In genomic region chr2:101533611-101534601, GRCh38 we compare ENCODE assay signal across 12 cellular contexts. TPM values are rescaled to one million over a fixed set of nuclear protein-coding genes. Genes with fewer than 3 reads are reported as not detected.
DNase-seq lines count a peak whose midpoint lies in the region; ATAC-seq and TF ChIP-seq lines count a peak whose summit lies in the region.
"Had no signal": no experiment of that assay in that cellular context is flagged by ENCODE, and none has a peak within 500 bp of the region (broad histone marks: within the 10 kb centered on the region; RNA-seq: fewer than 3 reads in every experiment).

No MANE protein-coding gene starts in this region.

- peak; percentile 63 for DNase-seq in GM23338 (ENCODE audit: low spot score)
- DNase-seq in adipocyte (ENCODE audit: low read depth): peak; percentile 7
- DNase-seq in left ventricle myocardium inferior: no peak
- DNase-seq in pons (ENCODE audit: low spot score): peak; percentile 99
- DNase-seq in naive thymus-derived CD8-positive, alpha-beta T cell: no peak
- no peak for DNase-seq in stimulated activated naive CD8-positive, alpha-beta T cell treated with anti-CD3 and anti-CD28 coated beads, Interleukin-15, amount 100 ng/mL, for 72 hours
- no peak for DNase-seq in cerebellar nuclear complex (lab: John Stamatoyannopoulos, UW)
- DNase-seq in NCI-H226: no peak
- DNase-seq: MG63; stimulated activated naive B cell treated with anti-CD40 and anti-IgM and Interleukin-4, amounts not matched to agents 10 μg/mL and 1 μg/mL and 100 μg/mL, for 72 hours had no signal

- peaks cover 4% of the 10 kb centered on the region; the same call in 1 of the 3 replicates for H3K36me3 Mint-ChIP-seq in GM23338 (ENCODE audit: low read depth)
- no peaks in the 10 kb centered on the region for H3K36me3 Mint-ChIP-seq in naive thymus-derived CD8-positive, alpha-beta T cell
- H3K36me3 Mint-ChIP-seq: stimulated activated naive B cell treated with anti-CD40 and anti-IgM and Interleukin-4, amounts not matched to agents 10 μg/mL and 1 μg/mL and 100 μg/mL, for 72 hours had no signal

- intact Hi-C loops in left ventricle myocardium inferior (cut with micrococcal nuclease): no loop called here

- peaks cover 22% of the 10 kb centered on the region for H3K4me1 Mint-ChIP-seq in GM23338
- H3K4me1 Mint-ChIP-seq in naive thymus-derived CD8-positive, alpha-beta T cell: no peaks in the 10 kb centered on the region
- no peaks in the 10 kb centered on the region for H3K4me1 Mint-ChIP-seq in stimulated activated naive CD8-positive, alpha-beta T cell treated with anti-CD3 and anti-CD28 coated beads, Interleukin-15, amount 100 ng/mL, for 72 hours
- H3K4me1 Mint-ChIP-seq: stimulated activated naive B cell treated with anti-CD40 and anti-IgM and Interleukin-4, amounts not matched to agents 10 μg/mL and 1 μg/mL and 100 μg/mL, for 72 hours had no signal

- H3K27ac Mint-ChIP-seq in GM23338: peak overlapping the region; percentile 88
- peak overlapping the region in 1 of 10 donors; percentile 70 for H3K27ac Mint-ChIP-seq in naive thymus-derived CD8-positive, alpha-beta T cell
- H3K27ac Mint-ChIP-seq in stimulated activated naive CD8-positive, alpha-beta T cell treated with anti-CD3 and anti-CD28 coated beads, Interleukin-15, amount 100 ng/mL, for 72 hours: no peak overlapping the region
- H3K27ac Mint-ChIP-seq: stimulated activated naive B cell treated with anti-CD40 and anti-IgM and Interleukin-4, amounts not matched to agents 10 μg/mL and 1 μg/mL and 100 μg/mL, for 72 hours had no signal

- H3K9me3 Mint-ChIP-seq in GM23338: peaks cover 3% of the 10 kb centered on the region; the same call in 1 of the 3 replicates
- no peaks in the 10 kb centered on the region for H3K9me3 Mint-ChIP-seq in naive thymus-derived CD8-positive, alpha-beta T cell
- no peaks in the 10 kb centered on the region for H3K9me3 Mint-ChIP-seq in stimulated activated naive CD8-positive, alpha-beta T cell treated with anti-CD3 and anti-CD28 coated beads, Interleukin-15, amount 100 ng/mL, for 72 hours
- H3K9me3 Mint-ChIP-seq: stimulated activated naive B cell treated with anti-CD40 and anti-IgM and Interleukin-4, amounts not matched to agents 10 μg/mL and 1 μg/mL and 100 μg/mL, for 72 hours had no signal

- no peaks in the 10 kb centered on the region for H3K9me2 ChIP-seq in GM23338 (ENCODE audit: insufficient read depth)

- peak; percentile 95 for ATAC-seq in GM23338
- no peak for ATAC-seq in naive thymus-derived CD8-positive, alpha-beta T cell
- no peak for ATAC-seq in stimulated activated naive CD8-positive, alpha-beta T cell treated with anti-CD3 and anti-CD28 coated beads, Interleukin-15, amount 100 ng/mL, for 72 hours
- ATAC-seq: stimulated activated naive B cell treated with anti-CD40 and anti-IgM and Interleukin-4, amounts not matched to agents 10 μg/mL and 1 μg/mL and 100 μg/mL, for 72 hours had no signal

- no peaks in the 10 kb centered on the region for H4K20me1 ChIP-seq in GM23338 (replicated peaks; ENCODE audit: insufficient read depth)

- H3K9me3 ChIP-seq in adipocyte (ENCODE audit: control insufficient read depth, low read length): no peaks in the 10 kb centered on the region
- no peaks in the 10 kb centered on the region for H3K9me3 ChIP-seq in left ventricle myocardium inferior (replicated peaks)
- H3K9me3 ChIP-seq: MG63 had no signal

- POLR2A ChIA-PET in naive thymus-derived CD8-positive, alpha-beta T cell (lab: Charles Lee): interaction anchor here (1.4 kb wide), 1 partner anchor 10 kb away, joined by 3 read pairs; no protein-coding TSS in a partner anchor

- no peak overlapping the region for H3K4me3 Mint-ChIP-seq in GM23338
- H3K4me3 Mint-ChIP-seq in naive thymus-derived CD8-positive, alpha-beta T cell: no peak overlapping the region
- H3K4me3 Mint-ChIP-seq in stimulated activated naive CD8-positive, alpha-beta T cell treated with anti-CD3 and anti-CD28 coated beads, Interleukin-15, amount 100 ng/mL, for 72 hours: no peak overlapping the region
- H3K4me3 Mint-ChIP-seq: stimulated activated naive B cell treated with anti-CD40 and anti-IgM and Interleukin-4, amounts not matched to agents 10 μg/mL and 1 μg/mL and 100 μg/mL, for 72 hours had no signal

- TF ChIP-seq CTCF in GM23338 (conservative IDR thresholded peaks at IDR 0.05; ENCODE audit: low read depth in 2 of 2): no peak
- TF ChIP-seq CTCF in left ventricle myocardium inferior (IDR thresholded peaks at IDR 0.05; ENCODE audit: borderline replicate concordance): no peak

- peak overlapping the region; percentile 37 for H3K4me2 ChIP-seq in GM23338

- peaks cover 2% of the 10 kb centered on the region for H3K27me3 Mint-ChIP-seq in GM23338 (ENCODE audit: insufficient read depth, low read depth, poor library complexity)
- H3K27me3 Mint-ChIP-seq in naive thymus-derived CD8-positive, alpha-beta T cell: peaks cover 0 to 1% (median 0%) of the 10 kb centered on the region in 5 donors
- no peaks in the 10 kb centered on the region for H3K27me3 Mint-ChIP-seq in stimulated activated naive CD8-positive, alpha-beta T cell treated with anti-CD3 and anti-CD28 coated beads, Interleukin-15, amount 100 ng/mL, for 72 hours
- H3K27me3 Mint-ChIP-seq: stimulated activated naive B cell treated with anti-CD40 and anti-IgM and Interleukin-4, amounts not matched to agents 10 μg/mL and 1 μg/mL and 100 μg/mL, for 72 hours had no signal

- H2AFZ ChIP-seq in GM23338: peak overlapping the region; percentile 16; the same call in 1 of the 2 replicates

- no peaks in the 10 kb centered on the region for H3K79me2 ChIP-seq in GM23338 (replicated peaks; ENCODE audit: insufficient read depth)

- H3K27me3 ChIP-seq in GM23338 (ENCODE audit: insufficient read depth): no peaks in the 10 kb centered on the region
- H3K27me3 ChIP-seq in adipocyte (replicated peaks; ENCODE audit: control insufficient read depth, insufficient read depth, low read length): no peaks in the 10 kb centered on the region
- H3K27me3 ChIP-seq in left ventricle myocardium inferior (ENCODE audit: low read depth): no peaks in the 10 kb centered on the region
- H3K27me3 ChIP-seq: MG63 had no signal

- H3K4me3 ChIP-seq in GM23338: no peak overlapping the region; the same call in 1 of the 2 replicates
- no peak overlapping the region for H3K4me3 ChIP-seq in adipocyte (ENCODE audit: low read length)
- H3K4me3 ChIP-seq in left ventricle myocardium inferior: no peak overlapping the region
- H3K4me3 ChIP-seq: MG63, SK-N-MC had no signal

- H3K36me3 ChIP-seq in GM23338 (ENCODE audit: insufficient read depth) (no peaks in the 10 kb centered on the region), adipocyte (ENCODE audit: control insufficient read depth, insufficient read depth, low read length, severe bottlenecking) (no peaks in the 10 kb centered on the region), left ventricle myocardium inferior (no peaks in the 10 kb centered on the region)
- H3K36me3 ChIP-seq: MG63 had no signal

- peaks cover 11% of the 10 kb centered on the region for H3F3A ChIP-seq in GM23338 (replicated peaks; ENCODE audit: low read depth)

- peaks cover 7% of the 10 kb centered on the region; the same call in 1 of the 2 replicates for H3K4me1 ChIP-seq in GM23338 (ENCODE audit: insufficient read depth)
- H3K4me1 ChIP-seq in adipocyte (ENCODE audit: control insufficient read depth, insufficient read depth, low read length): peaks cover 4% of the 10 kb centered on the region
- H3K4me1 ChIP-seq in left ventricle myocardium inferior: peaks cover 12% of the 10 kb centered on the region

- H3K27ac ChIP-seq in GM23338 (ENCODE audit: low read depth) (peak overlapping the region; percentile 84), left ventricle myocardium inferior (replicated peaks) (peak overlapping the region; percentile 50)
- H3K27ac ChIP-seq: epithelial cell of prostate, SK-N-MC had no signal

- no peak overlapping the region for H3K9ac ChIP-seq in adipocyte (ENCODE audit: low read length)

RNA-seq across cellular contexts. Expression of gene RFX8, which starts 59.0 kb away (rescaled TPM):
- total RNA-seq in GM23338 (2014; rRNA removed; shearing (Covaris generic)): 0.19 and 1.5 TPM in 2 replicates
- polyA plus RNA-seq in GM23338 (2016; fragmentation: Nextera tagmentation; extraction: Ambion mirVana): 0.49 and 0.65 TPM in 2 replicates
- total RNA-seq in left ventricle myocardium inferior: not detected
- total RNA-seq in naive thymus-derived CD8-positive, alpha-beta T cell: not detected
- not detected for polyA plus RNA-seq in naive thymus-derived CD8-positive, alpha-beta T cell

Comparison
In these comparisons a context has a peak if more than half of its experiments do, and no peak if none do; other contexts are left out.
1. DNase-seq: peak in GM23338 (single experiment), adipocyte (single experiment) and pons (single experiment); none in left ventricle myocardium inferior (single experiment), naive thymus-derived CD8-positive, alpha-beta T cell (0 of 10), stimulated activated naive CD8-positive, alpha-beta T cell treated with anti-CD3 and anti-CD28 coated beads, Interleukin-15, amount 100 ng/mL, for 72 hours (0 of 2), cerebellar nuclear complex (0 of 2) and NCI-H226 (single experiment).